In genomic region chr7:726084-726853, GRCh38 we compare ENCODE assay signal across 8 cellular contexts. TPM values are rescaled to one million over a fixed set of nuclear protein-coding genes. Genes with fewer than 3 reads are reported as not detected.
A peak's percentile ranks its signal among the peaks of the same experiment; 100 is the strongest.
DNase-seq lines count a peak whose midpoint lies in the region; FAIRE-seq and TF ChIP-seq lines count a peak whose summit lies in the region.

TSS of gene DNAAF5 (plus strand) at chr7:726699. CDS start at chr7:726721, 22 bp downstream.

- H3K4me1 ChIP-seq in ES-I3 (ENCODE audit: insufficient read depth, low read length) (no peaks in the 10 kb centered on the region), neutrophil (ENCODE audit: control insufficient read depth in 1 of 2, insufficient read depth in 1 of 2, low read depth in 1 of 2, low read length in 1 of 2) (peaks cover 3 to 14% of the 10 kb centered on the region in 2 experiments)

- peaks cover 4% of the 10 kb centered on the region for H3K9me3 ChIP-seq in ES-I3 (ENCODE audit: control insufficient read depth, insufficient read depth, low read length)
- no peaks in the 10 kb centered on the region for H3K9me3 ChIP-seq in neutrophil

- DNase-seq in H54 (ENCODE audit: insufficient read length, low spot score) = peak; percentile 97
- peak; percentile 94 for DNase-seq in LoVo (ENCODE audit: low spot score)
- peak; percentile 85 for DNase-seq in SHP77 treated with DMSO at 0.1 percent for 48 hours (lab: John Stamatoyannopoulos, UW)
- peak; percentile 83 for DNase-seq in activated gamma-delta T cell treated with Interleukin-2 at 50 U/mL for 16 hours
- DNase-seq in foreskin melanocyte = peak; percentile 75

- H3K27me3 ChIP-seq in neutrophil = peaks cover 4% of the 10 kb centered on the region

- TF ChIP-seq CTCF in neutrophil (IDR thresholded peaks at IDR 0.05) (no peak), subcutaneous adipose tissue (IDR thresholded peaks at IDR 0.05; ENCODE audit: low read depth) (no peak)

- H3K36me3 ChIP-seq in ES-I3 (ENCODE audit: insufficient read depth, low read length) (peaks cover 10% of the 10 kb centered on the region; the same call in 1 of the 2 replicates), neutrophil (no peaks in the 10 kb centered on the region)

- no peak within 1 kb of the TSS for H3K27ac ChIP-seq in neutrophil

- H3K9ac ChIP-seq in ES-I3 (ENCODE audit: low read depth, low read length) = peak within 1 kb of the TSS; percentile 72

- FAIRE-seq in H54 (lab: Jason Lieb, UNC) = no peak

- TF ChIP-seq POLR2A in H54 (IDR thresholded peaks at IDR 0.05; ENCODE audit: low read depth, low read length) = peak; percentile 79

- H3K4me3 ChIP-seq in neutrophil (ENCODE audit: low read depth in 1 of 2, low read length in 1 of 2) = peak within 1 kb of the TSS; percentile 63 to 74

RNA-seq across cellular contexts. Expression of gene DNAAF5, which starts in this region (rescaled TPM):
- total RNA-seq in subcutaneous adipose tissue = 10 to 100 TPM; 11.2 to 19.4 (median 12.8) TPM
